27 cellular contexts compared by ENCODE assay signal in the genomic region with DNA sequence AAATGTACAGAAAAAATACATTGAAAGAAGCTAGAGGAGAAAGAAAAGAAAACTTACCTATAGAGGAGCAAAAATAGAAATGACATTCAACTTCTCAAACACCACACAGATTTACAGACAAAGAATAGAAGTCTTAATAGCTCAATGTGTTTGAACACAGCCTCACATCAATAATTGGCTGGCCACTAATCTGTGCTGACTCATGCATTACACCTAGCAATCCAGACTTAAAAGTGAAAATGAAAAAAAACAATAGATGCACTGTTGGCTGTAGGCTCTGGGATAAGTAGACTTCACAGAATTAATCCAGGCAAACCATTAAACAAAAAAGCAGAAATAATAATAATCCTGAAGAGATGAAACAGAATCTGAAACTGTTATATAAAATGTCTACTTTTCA.
DNase-seq lines count a peak whose midpoint lies in the region; ATAC-seq, FAIRE-seq and TF ChIP-seq lines count a peak whose summit lies in the region.
"Had no signal": no experiment of that assay in that cellular context is flagged by ENCODE, and none has a peak within 500 bp of the region (broad histone marks: within the 10 kb centered on the region; RNA-seq: fewer than 3 reads in every experiment).

No MANE protein-coding gene starts in this region.

- intact Hi-C loops in posterior vena cava (cut with DNase I), result no loop called here

- H3K9ac ChIP-seq in DND-41 (ENCODE audit: low read depth, low read length), result no peak overlapping the region
- H3K9ac ChIP-seq in keratinocyte (ENCODE audit: control insufficient read depth, extremely low read depth, insufficient read depth, low read length), result no peak overlapping the region
- H3K9ac ChIP-seq: BLaER1 treated with 17β-estradiol and CSF1 and Interleukin-3, amounts not matched to agents 10 nM and 100 nM had no signal

- no peaks in the 10 kb centered on the region for H3K9me3 ChIP-seq in DND-41 (ENCODE audit: insufficient read depth, low read length, severe bottlenecking)
- H3K9me3 ChIP-seq in keratinocyte (ENCODE audit: control insufficient read depth, low read depth, low read length), result no peaks in the 10 kb centered on the region
- H3K9me3 ChIP-seq: adrenal gland, suprapubic skin had no signal

- dilution Hi-C loops in keratinocyte (cut with MboI; ENCODE audit: extremely low pct_ligation_motif_present, low sequenced_read_pairs), result no loop called here

- DNase-seq in DND-41 (no peak), NCI-H748 treated with DMSO at 0.1 percent for 48 hours (lab: John Stamatoyannopoulos, UW) (peak; percentile 25), keratinocyte (ENCODE audit: low read depth, low spot score) (no peak), posterior vena cava (ENCODE audit: low spot score) (no peak)
- DNase-seq: activated CD4-positive, alpha-beta T cell treated with anti-CD3 and anti-CD28 coated beads for 36 hours; activated CD8-positive, alpha-beta memory T cell treated with anti-CD3 and anti-CD28 coated beads for 24 hours; activated naive CD4-positive, alpha-beta T cell treated with Interleukin-2 at 50 U/mL for 16 hours; activated T-cell treated with anti-CD3 and anti-CD28 coated beads, Interleukin-2, amount 50 U/mL, for 4 hours; adrenal gland; effector CD8-positive, alpha-beta T cell; hypothalamus; left ventricle myocardium inferior; natural killer cell; NCI-H1436; NCI-H510A; right cardiac atrium; RPMI8226; stimulated activated CD4-positive, alpha-beta T cell treated with anti-CD3 and anti-CD28 coated beads, Interleukin-4, amount 100 ng/mL, for 1 hour; stimulated activated naive B cell treated with anti-CD40 and anti-IgM and Interleukin-4, amounts not matched to agents 10 μg/mL and 1 μg/mL and 100 μg/mL, for 72 hours had no signal

- H3K4me2 ChIP-seq in DND-41 (ENCODE audit: insufficient read depth, low read length) (no peak overlapping the region), keratinocyte (ENCODE audit: control insufficient read depth, extremely low read depth, insufficient read depth, low read depth, low read length) (no peak overlapping the region)
- H3K4me2 ChIP-seq: BLaER1 treated with 17β-estradiol and CSF1 and Interleukin-3, amounts not matched to agents 10 nM and 100 nM had no signal

- TF ChIP-seq CTCF in DND-41 (IDR thresholded peaks at IDR 0.05; ENCODE audit: borderline replicate concordance, extremely low read depth, low read length, poor library complexity, severe bottlenecking) (no peak), keratinocyte (optimal IDR thresholded peaks at IDR 0.05 in 1 of 3, IDR thresholded peaks at IDR 0.05 in 1 of 3, conservative IDR thresholded peaks at IDR 0.05 in 1 of 3; ENCODE audit: extremely low read depth in 1 of 3, insufficient read depth in 2 of 3, low read length in 3 of 3) (no peak)

- H4K20me1 ChIP-seq in DND-41 (ENCODE audit: insufficient read depth, low read length) (no peaks in the 10 kb centered on the region), keratinocyte (ENCODE audit: control insufficient read depth, extremely low read depth, insufficient read depth, low read length) (no peaks in the 10 kb centered on the region)
- H4K20me1 ChIP-seq: BLaER1 treated with 17β-estradiol and CSF1 and Interleukin-3, amounts not matched to agents 10 nM and 100 nM had no signal

- H2AFZ ChIP-seq in DND-41 (ENCODE audit: low read depth, low read length), result no peak overlapping the region
- H2AFZ ChIP-seq in keratinocyte (ENCODE audit: control insufficient read depth, low read length), result no peak overlapping the region

- no peaks in the 10 kb centered on the region for H3K27me3 ChIP-seq in DND-41 (ENCODE audit: insufficient read depth, low read length, poor library complexity)
- H3K27me3 ChIP-seq in keratinocyte (ENCODE audit: control insufficient read depth, extremely low read depth, insufficient read depth, low read length), result no peaks in the 10 kb centered on the region
- H3K27me3 ChIP-seq: adrenal gland; BLaER1 treated with 17β-estradiol and CSF1 and Interleukin-3, amounts not matched to agents 10 nM and 100 nM; suprapubic skin had no signal

- peak; percentile 74 for FAIRE-seq in keratinocyte (lab: Jason Lieb, UNC)
- FAIRE-seq: colon had no signal

- H3K9me1 ChIP-seq in keratinocyte (ENCODE audit: control insufficient read depth, extremely low read depth, insufficient read depth, low read length), result no peaks in the 10 kb centered on the region

- no peak overlapping the region for H3K4me3 ChIP-seq in DND-41 (ENCODE audit: low read depth in 1 of 2, low read length in 2 of 2)
- H3K4me3 ChIP-seq in keratinocyte (ENCODE audit: control insufficient read depth in 2 of 3, extremely low read depth in 1 of 3, insufficient read depth in 2 of 3, low read depth in 1 of 3, low read length in 3 of 3), result no peak overlapping the region
- H3K4me3 ChIP-seq: adrenal gland; BLaER1 treated with 17β-estradiol and CSF1 and Interleukin-3, amounts not matched to agents 10 nM and 100 nM; left ventricle myocardium inferior; suprapubic skin had no signal

- no peaks in the 10 kb centered on the region for H3K4me1 ChIP-seq in DND-41 (ENCODE audit: insufficient read depth, low read length)
- peaks cover 7% of the 10 kb centered on the region for H3K4me1 ChIP-seq in keratinocyte (ENCODE audit: control insufficient read depth, extremely low read depth, insufficient read depth, low read length)
- H3K4me1 ChIP-seq: adrenal gland, left ventricle myocardium inferior, suprapubic skin had no signal

- H3K27ac ChIP-seq in DND-41 (ENCODE audit: low read length), result no peak overlapping the region
- H3K27ac ChIP-seq in keratinocyte (ENCODE audit: control insufficient read depth, insufficient read depth, low read length), result no peak overlapping the region
- H3K27ac ChIP-seq: adrenal gland; BLaER1 treated with 17β-estradiol and CSF1 and Interleukin-3, amounts not matched to agents 10 nM and 100 nM; left ventricle myocardium inferior; suprapubic skin had no signal

- H3K36me3 ChIP-seq in DND-41 (ENCODE audit: insufficient read depth, low read length), result no peaks in the 10 kb centered on the region
- H3K36me3 ChIP-seq in keratinocyte (ENCODE audit: control insufficient read depth in 2 of 2, extremely low read depth in 1 of 2, insufficient read depth in 2 of 2, low read length in 2 of 2), result no peaks in the 10 kb centered on the region
- H3K36me3 ChIP-seq: adrenal gland; BLaER1 treated with 17β-estradiol and CSF1 and Interleukin-3, amounts not matched to agents 10 nM and 100 nM; left ventricle myocardium inferior; suprapubic skin had no signal

- peak; percentile 65; the same call in 2 of the 3 replicates for ATAC-seq in DND-41 (ENCODE audit: insufficient read depth, low read depth)
- ATAC-seq in HG02885 (IDR thresholded peaks at IDR 0.05; ENCODE audit: poor library complexity, unreplicated experiment), result peak; percentile 40
- ATAC-seq in activated CD4-positive, CD25-positive, alpha-beta regulatory T cell treated with anti-CD3 and anti-CD28 coated beads, Interleukin-2, amount 50 U/mL, for 24 hours, result no peak
- no peak for ATAC-seq in GM21737 (IDR thresholded peaks at IDR 0.05; ENCODE audit: unreplicated experiment)
- ATAC-seq in HG03159 (IDR thresholded peaks at IDR 0.05; ENCODE audit: unreplicated experiment), result no peak
- ATAC-seq: activated CD4-positive, alpha-beta T cell treated with anti-CD3 and anti-CD28 coated beads for 36 hours; activated T-cell treated with anti-CD3 and anti-CD28 coated beads, Interleukin-2, amount 50 U/mL, for 4 hours; HCT116; natural killer cell; right cardiac atrium; stimulated activated naive B cell treated with anti-CD40 and anti-IgM and Interleukin-4, amounts not matched to agents 10 μg/mL and 1 μg/mL and 100 μg/mL, for 72 hours had no signal

- H3K79me2 ChIP-seq in DND-41 (ENCODE audit: insufficient read depth, low read length), result no peaks in the 10 kb centered on the region
- H3K79me2 ChIP-seq in keratinocyte (ENCODE audit: control insufficient read depth, insufficient read depth, low read length), result no peaks in the 10 kb centered on the region

Comparison
In these comparisons a context has a peak if more than half of its experiments do, and no peak if none do; other contexts are left out.
1. ATAC-seq: peak in DND-41 (single experiment) and HG02885 (single experiment); none in activated CD4-positive, CD25-positive, alpha-beta regulatory T cell treated with anti-CD3 and anti-CD28 coated beads, Interleukin-2, amount 50 U/mL, for 24 hours (0 of 2), GM21737 (single experiment) and HG03159 (single experiment).